In genomic region chr17:19360772-19361171, GRCh38 we compare ENCODE assay signal across 22 cellular contexts. TPM values are rescaled to one million over a fixed set of nuclear protein-coding genes. Genes with fewer than 3 reads are reported as not detected.
"Had no signal": no experiment of that assay in that cellular context is flagged by ENCODE, and none has a peak within 500 bp of the region (broad histone marks: within the 10 kb centered on the region; RNA-seq: fewer than 3 reads in every experiment).

No MANE protein-coding gene starts in this region.

- DNase-seq: activated effector memory CD4-positive, alpha-beta T cell treated with Interleukin-2 at 50 U/mL for 16 hours; activated naive CD4-positive, alpha-beta T cell treated with anti-CD3 and anti-CD28 coated beads, Interleukin-2, amount 50 U/mL, for 16 hours; activated naive CD8-positive, alpha-beta T cell treated with anti-CD3 and anti-CD28 coated beads, Interleukin-2, amount 50 U/mL, for 24 hours; activated T-cell treated with anti-CD3 and anti-CD28 coated beads, Interleukin-2, amount 50 U/mL, for 1 hour; dermis blood vessel endothelial cell; effector memory CD8-positive, alpha-beta T cell; gastrocnemius medialis; islet precursor cell; midbrain; natural killer cell; occipital lobe; small intestine; stimulated activated CD4-positive, alpha-beta T cell treated with anti-CD3 and anti-CD28 coated beads, Interleukin-15, amount 100 ng/mL, for 24 hours; stimulated activated naive CD4-positive, alpha-beta T cell; T-cell; testis; trophoblast cell; uterus; WERI-Rb-1 had no signal

- H3K4me1 ChIP-seq: uterus had no signal

- H3K4me3 ChIP-seq: esophagus muscularis mucosa, gastrocnemius medialis, right lobe of liver, testis, uterus had no signal

- H3K36me3 Mint-ChIP-seq: natural killer cell, T-cell had no signal

- H3K27me3 ChIP-seq: esophagus muscularis mucosa, gastrocnemius medialis, right lobe of liver, testis, uterus had no signal

- ATAC-seq: activated naive CD8-positive, alpha-beta T cell treated with anti-CD3 and anti-CD28 coated beads, Interleukin-2, amount 50 U/mL, for 24 hours; effector memory CD8-positive, alpha-beta T cell; gastrocnemius medialis; left cardiac atrium; natural killer cell; right lobe of liver; T-cell had no signal

- H3K27ac Mint-ChIP-seq: activated naive CD8-positive, alpha-beta T cell treated with anti-CD3 and anti-CD28 coated beads, Interleukin-2, amount 50 U/mL, for 24 hours; T-cell had no signal

- H3K36me3 ChIP-seq: gastrocnemius medialis, right lobe of liver, uterus had no signal

- H3K9me3 Mint-ChIP-seq: activated naive CD8-positive, alpha-beta T cell treated with anti-CD3 and anti-CD28 coated beads, Interleukin-2, amount 50 U/mL, for 24 hours; effector memory CD8-positive, alpha-beta T cell; natural killer cell; T-cell had no signal

- H3K27ac ChIP-seq: right lobe of liver, testis, WERI-Rb-1 had no signal

- H3K9me3 ChIP-seq: esophagus muscularis mucosa, gastrocnemius medialis, right lobe of liver, testis, uterus had no signal

RNA-seq across cellular contexts. Expression of gene MFAP4, which starts 26.2 kb away (rescaled TPM):
- total RNA-seq: dermis blood vessel endothelial cell, natural killer cell had no signal
